Comparison of ENCODE assay signal across 1 cellular context in genomic region chr1:246329900-246330299, GRCh38.
TF ChIP-seq lines count a peak whose summit lies in the region.

No MANE protein-coding gene starts in this region.

TF ChIP-seq in GM12878, 131 proteins besides CTCF, POLR2A, EP300 and RAD21 (continued from another document):
- TF ChIP-seq IRF5 (IDR thresholded peaks at IDR 0.05; ENCODE audit: borderline replicate concordance) (no peak), ZBTB11 (CRISPR knock-in tag; IDR thresholded peaks at IDR 0.05) (no peak), STAT1 (conservative IDR thresholded peaks at IDR 0.05) (no peak), BRCA1 (IDR thresholded peaks at IDR 0.05; ENCODE audit: low read depth, low read length) (no peak), IKZF1 (conservative IDR thresholded peaks at IDR 0.05) (peak; percentile 86), GATAD2B (conservative IDR thresholded peaks at IDR 0.05; ENCODE audit: low read depth) (no peak; the same call in 1 of the 2 replicates), HDGF (IDR thresholded peaks at IDR 0.05) (no peak), REST (IDR thresholded peaks at IDR 0.05; ENCODE audit: low read depth, low read length) (no peak), PAX5 (IDR thresholded peaks at IDR 0.05; ENCODE audit: borderline replicate concordance, low read depth, low read length) (peak; percentile 53; the same call in 1 of the 2 replicates), BCLAF1 (IDR thresholded peaks at IDR 0.05) (no peak), SKIL (IDR thresholded peaks at IDR 0.05; ENCODE audit: low read depth, poor library complexity, severe bottlenecking) (peak; percentile 83), MTA3 (IDR thresholded peaks at IDR 0.05; ENCODE audit: borderline replicate concordance, low read length) (peak; percentile 77), SMAD1 (IDR thresholded peaks at IDR 0.05; ENCODE audit: low read depth, partially characterized antibody) (peak; percentile 29), RBBP5 (conservative IDR thresholded peaks at IDR 0.05) (no peak), CEBPB (IDR thresholded peaks at IDR 0.05; ENCODE audit: borderline replicate concordance in 1 of 2, low read depth in 2 of 2, low read length in 2 of 2) (peak in 1 of 2 experiments; percentile 76; a peak in 1 of 4 replicates), EGR1 (IDR thresholded peaks at IDR 0.05; ENCODE audit: borderline replicate concordance in 1 of 2, low read depth in 2 of 2, low read length in 2 of 2) (0 out of 3 replicates have a peak, but pooled peaks of 1 of the 2 experiments have one; percentile 27), TARDBP (IDR thresholded peaks at IDR 0.05; ENCODE audit: borderline replicate concordance) (no peak), RELA (IDR thresholded peaks at IDR 0.05; ENCODE audit: borderline replicate concordance, partially characterized antibody) (peak; percentile 91), ZSCAN29 (IDR thresholded peaks at IDR 0.05) (no peak), MAX (IDR thresholded peaks at IDR 0.05; ENCODE audit: low read depth, low read length) (no peak), PRDM15 (CRISPR knock-in tag; IDR thresholded peaks at IDR 0.05) (no peak), EED (IDR thresholded peaks at IDR 0.05; ENCODE audit: low read depth) (peak; percentile 87), KAT2A (conservative IDR thresholded peaks at IDR 0.05; ENCODE audit: control insufficient read depth, low read depth, low read length) (no peak), CHD1 (IDR thresholded peaks at IDR 0.05; ENCODE audit: low read depth, low read length) (no peak), MEF2A (IDR thresholded peaks at IDR 0.05; ENCODE audit: insufficient read depth, low read depth, low read length) (0 out of 2 replicates have a peak, but pooled peaks have one; percentile 27), ASH2L (IDR thresholded peaks at IDR 0.05; ENCODE audit: borderline replicate concordance, low read depth) (no peak), ZNF687 (IDR thresholded peaks at IDR 0.05) (no peak), HDAC2 (IDR thresholded peaks at IDR 0.05) (no peak), RFX5 (IDR thresholded peaks at IDR 0.05; ENCODE audit: low read depth, low read length) (no peak), SREBF1 (IDR thresholded peaks at IDR 0.05; ENCODE audit: low read length) (no peak)
TF ChIP-seq in GM12878: peak in this region for 44.
